ENCODE assay signal across 8 cellular contexts in genomic region chr5:53095931-53096525, GRCh38. TPM values are rescaled to one million over a fixed set of nuclear protein-coding genes. Genes with fewer than 3 reads are reported as not detected.
DNase-seq lines count a peak whose midpoint lies in the region; ATAC-seq and TF ChIP-seq lines count a peak whose summit lies in the region.

No MANE protein-coding gene starts in this region.

- TF ChIP-seq POLR2A in stomach (IDR thresholded peaks at IDR 0.05), result no peak

- TF ChIP-seq CTCF in AG09309 (IDR thresholded peaks at IDR 0.05; ENCODE audit: control insufficient read depth, insufficient read depth, low read depth, low read length, missing control alignments), result peak; percentile 77
- peak; percentile 89 for TF ChIP-seq CTCF in epithelial cell of esophagus (IDR thresholded peaks at IDR 0.05; ENCODE audit: insufficient read depth, low read depth, low read length, missing control alignments)
- TF ChIP-seq CTCF in stomach (IDR thresholded peaks at IDR 0.05), result peak in 5 of 7 experiments; percentile 57 to 88 (median 84)

- H3K36me3 Mint-ChIP-seq in natural killer cell treated with Interleukin-12 subunit alpha and Interleukin-12 subunit beta and Interleukin-15 and Interleukin-18, amount 100 ng/mL, for 72 hours, result peaks cover 12% of the 10 kb centered on the region

- no peaks in the 10 kb centered on the region for H3K27me3 Mint-ChIP-seq in natural killer cell treated with Interleukin-12 subunit alpha and Interleukin-12 subunit beta and Interleukin-15 and Interleukin-18, amount 100 ng/mL, for 72 hours

- TF ChIP-seq EP300 in stomach (IDR thresholded peaks at IDR 0.05), result no peak

- H3K4me1 ChIP-seq in stomach, result peaks cover 0 to 11% (median 0%) of the 10 kb centered on the region in 4 donors

- H3K9me3 ChIP-seq in stomach, result no peaks in the 10 kb centered on the region

- no peak for DNase-seq in AG09309 (ENCODE audit: low read depth)
- peak; percentile 17 for DNase-seq in NOMO-1 treated with dmso at 0.1 percent for 144 hours (lab: John Stamatoyannopoulos, UW; ENCODE audit: unreplicated experiment)
- DNase-seq in activated CD8-positive, alpha-beta memory T cell treated with anti-CD3 and anti-CD28 coated beads, Interleukin-2, amount 50 U/mL, for 4 hours, result peak; percentile 66
- DNase-seq in epithelial cell of esophagus (ENCODE audit: low read depth), result peak; percentile 71
- peak; percentile 72 for DNase-seq in natural killer cell treated with Interleukin-12 subunit alpha and Interleukin-12 subunit beta and Interleukin-15 and Interleukin-18, amount 100 ng/mL, for 72 hours (ENCODE audit: low spot score)
- peak; percentile 68 for DNase-seq in stomach

- no peak overlapping the region for H3K4me3 Mint-ChIP-seq in natural killer cell treated with Interleukin-12 subunit alpha and Interleukin-12 subunit beta and Interleukin-15 and Interleukin-18, amount 100 ng/mL, for 72 hours

- H3K4me3 ChIP-seq in AG09309 (ENCODE audit: control insufficient read depth, low read depth, low read length), result no peak overlapping the region
- no peak overlapping the region for H3K4me3 ChIP-seq in epithelial cell of esophagus (ENCODE audit: low read length)
- no peak overlapping the region for H3K4me3 ChIP-seq in stomach

- H3K27ac ChIP-seq in stomach, result no peak overlapping the region

- no peaks in the 10 kb centered on the region for H3K9me3 Mint-ChIP-seq in natural killer cell treated with Interleukin-12 subunit alpha and Interleukin-12 subunit beta and Interleukin-15 and Interleukin-18, amount 100 ng/mL, for 72 hours

- peak; percentile 68 for ATAC-seq in GM18520 (IDR thresholded peaks at IDR 0.05; ENCODE audit: unreplicated experiment)
- peak; percentile 85 for ATAC-seq in HG03159 (IDR thresholded peaks at IDR 0.05; ENCODE audit: unreplicated experiment)
- peak in 1 of 2 donors; percentile 72 for ATAC-seq in natural killer cell treated with Interleukin-12 subunit alpha and Interleukin-12 subunit beta and Interleukin-15 and Interleukin-18, amount 100 ng/mL, for 72 hours

- peaks cover 22 to 67% (median 53%) of the 10 kb centered on the region in 4 donors for H3K36me3 ChIP-seq in stomach

- H3K4me1 Mint-ChIP-seq in natural killer cell treated with Interleukin-12 subunit alpha and Interleukin-12 subunit beta and Interleukin-15 and Interleukin-18, amount 100 ng/mL, for 72 hours (ENCODE audit: low read depth in 2 of 2), result no peaks in the 10 kb centered on the region

- intact Hi-C loops in stomach (cut with DNase I; ENCODE audit: low total_unique reads), result loop anchor here (5.0 kb wide), 1 partner anchor 144 kb away; no protein-coding TSS in a partner anchor

- WGBS in stomach, 5 donors, result 7 to 20% (median 15%) methylated on average over 3 of the region's 3 CpGs

- no peak overlapping the region for H3K27ac Mint-ChIP-seq in natural killer cell treated with Interleukin-12 subunit alpha and Interleukin-12 subunit beta and Interleukin-15 and Interleukin-18, amount 100 ng/mL, for 72 hours

- H3K27me3 ChIP-seq in stomach, result no peaks in the 10 kb centered on the region

RNA-seq across cellular contexts. Expression of gene MOCS2, which starts 13.5 kb away (rescaled TPM):
- 10 to 100 TPM; 14.7 to 16.6 TPM for total RNA-seq in natural killer cell treated with Interleukin-12 subunit alpha and Interleukin-12 subunit beta and Interleukin-15 and Interleukin-18, amount 100 ng/mL, for 72 hours
- 10 to 100 TPM; 15.8 to 41.1 (median 26.6) TPM for total RNA-seq in stomach
- polyA plus RNA-seq in stomach, result 10 to 100 TPM; 46.1 to 96.4 (median 89.2) TPM
